Comparison of ENCODE assay signal across 8 cellular contexts in genomic region chr16:48384982-48385271, GRCh38. TPM values are rescaled to one million over a fixed set of nuclear protein-coding genes. Genes with fewer than 3 reads are reported as not detected.
A peak's percentile ranks its signal among the peaks of the same experiment; 100 is the strongest.
DNase-seq lines count a peak whose midpoint lies in the region; ATAC-seq and TF ChIP-seq lines count a peak whose summit lies in the region.

No MANE protein-coding gene starts in this region.

- peaks cover 29% of the 10 kb centered on the region for H3K4me1 Mint-ChIP-seq in central memory CD8-positive, alpha-beta T cell

- H3K27ac Mint-ChIP-seq in central memory CD8-positive, alpha-beta T cell (ENCODE audit: low read depth): no peak overlapping the region

- peak overlapping the region; percentile 88 for H3K4me3 Mint-ChIP-seq in central memory CD8-positive, alpha-beta T cell

- H3K4me1 ChIP-seq in mononuclear cell (ENCODE audit: insufficient read depth, low read length): peaks cover 41% of the 10 kb centered on the region

- peak overlapping the region; percentile 84 for H3K4me3 ChIP-seq in mononuclear cell (ENCODE audit: low read length)

- H3K27me3 Mint-ChIP-seq in central memory CD8-positive, alpha-beta T cell: no peaks in the 10 kb centered on the region

- TF ChIP-seq RAD21 in Ishikawa (IDR thresholded peaks at IDR 0.05; ENCODE audit: low read depth): no peak

- H3K9me3 ChIP-seq in mononuclear cell (ENCODE audit: low read depth, low read length): no peaks in the 10 kb centered on the region

- no peaks in the 10 kb centered on the region for H3K27me3 ChIP-seq in mononuclear cell (ENCODE audit: insufficient read depth, low read length)

- no peak for TF ChIP-seq EP300 in Ishikawa (IDR thresholded peaks at IDR 0.05; ENCODE audit: borderline replicate concordance)

- H3K36me3 Mint-ChIP-seq in central memory CD8-positive, alpha-beta T cell (ENCODE audit: insufficient read depth): peaks cover 10% of the 10 kb centered on the region

- H3K9me3 Mint-ChIP-seq in central memory CD8-positive, alpha-beta T cell: no peaks in the 10 kb centered on the region

- peak; percentile 70 for DNase-seq in NCI-H1092 treated with DMSO at 0.1 percent for 48 hours (lab: John Stamatoyannopoulos, UW)
- DNase-seq in NCI-H1092 (lab: John Stamatoyannopoulos, UW): no peak
- DNase-seq in central memory CD8-positive, alpha-beta T cell (ENCODE audit: low spot score in 2 of 2): no peak
- DNase-seq in stimulated activated CD8-positive, alpha-beta memory T cell treated with anti-CD3 and anti-CD28 coated beads, Interleukin-4, amount 100 ng/mL, for 48 hours: no peak
- DNase-seq in activated CD4-positive, alpha-beta T cell treated with anti-CD3 and anti-CD28 coated beads for 48 hours: no peak

- peak; percentile 55 for ATAC-seq in GM21529 (IDR thresholded peaks at IDR 0.05; ENCODE audit: unreplicated experiment)
- ATAC-seq in central memory CD8-positive, alpha-beta T cell (replicated peaks; ENCODE audit: extremely low read depth, poor library complexity, severe bottlenecking): peak; percentile 34

TF ChIP-seq in Ishikawa, 13 proteins besides CTCF, POLR2A, EP300 and RAD21:
- 0 out of 2 replicates have a peak, but pooled peaks have one; percentile 46 for TF ChIP-seq EGR1 (IDR thresholded peaks at IDR 0.05)
- TF ChIP-seq TAF1 (IDR thresholded peaks at IDR 0.05; ENCODE audit: low read depth): 0 out of 2 replicates have a peak, but pooled peaks have one; percentile 3
- no peak for TF ChIP-seq REST (IDR thresholded peaks at IDR 0.05; ENCODE audit: low read depth)

RNA-seq across cellular contexts. Expression of gene SIAH1, which starts 0.3 kb away (rescaled TPM):
- 67.7 TPM for total RNA-seq in mononuclear cell
